Comparison of ENCODE assay signal across 10 cellular contexts in genomic region chr4:163330828-163331628, GRCh38. TPM values are rescaled to one million over a fixed set of nuclear protein-coding genes. Genes with fewer than 3 reads are reported as not detected.
DNase-seq lines count a peak whose midpoint lies in the region; ATAC-seq, FAIRE-seq and TF ChIP-seq lines count a peak whose summit lies in the region.
"Had no signal": no experiment of that assay in that cellular context is flagged by ENCODE, and none has a peak within 500 bp of the region (broad histone marks: within the 10 kb centered on the region; RNA-seq: fewer than 3 reads in every experiment).

No MANE protein-coding gene starts in this region.

- no TSS peak for BruUV-seq in endothelial cell of umbilical vein (replicated peaks; lab: Mats Ljungman, UMichigan)

- TF ChIP-seq CTCF in endothelial cell of umbilical vein (IDR thresholded peaks at IDR 0.05; ENCODE audit: extremely low read depth in 1 of 2, insufficient read depth in 1 of 2, low read depth in 1 of 2, low read length in 2 of 2) = no peak
- no peak for TF ChIP-seq CTCF in nephron (IDR thresholded peaks at IDR 0.05; ENCODE audit: unreplicated experiment in 3 of 3)
- TF ChIP-seq CTCF in transverse colon (IDR thresholded peaks at IDR 0.05) = no peak

- in situ Hi-C loops in transverse colon (cut with MboI; ENCODE audit: low pct_ligation_motif_present in 1 of 4, low pct_unique_long_range_greater_than_20kb in 1 of 4, low sequenced_read_pairs in 3 of 4) = loop anchor here in 3 of 4 donors (10.0 to 25.0 kb wide), 3 partner anchors 216 to 819 kb away; no protein-coding TSS in a partner anchor

- H4K20me1 ChIP-seq in endothelial cell of umbilical vein (replicated peaks; ENCODE audit: control insufficient read depth, extremely low read depth, insufficient read depth, low read length) = no peaks in the 10 kb centered on the region

- H3K9me1 ChIP-seq in endothelial cell of umbilical vein (replicated peaks; ENCODE audit: control insufficient read depth, extremely low read depth, insufficient read depth, low read length) = no peaks in the 10 kb centered on the region

- ATAC-seq in HG03025 (IDR thresholded peaks at IDR 0.05; ENCODE audit: low FRiP score, unreplicated experiment) = no peak
- ATAC-seq in GM19463 (IDR thresholded peaks at IDR 0.05; ENCODE audit: unreplicated experiment) = no peak

- peaks cover 39% of the 10 kb centered on the region for H3K27me3 Mint-ChIP-seq in nephron (ENCODE audit: low read depth)

- H3K27me3 ChIP-seq in endothelial cell of umbilical vein (ENCODE audit: control insufficient read depth in 2 of 2, insufficient read depth in 2 of 2, low read length in 2 of 2) (peaks cover 21 to 29% of the 10 kb centered on the region in 2 experiments), transverse colon (peaks cover 46% of the 10 kb centered on the region)

- no peak for TF ChIP-seq POLR2A in endothelial cell of umbilical vein (IDR thresholded peaks at IDR 0.05; ENCODE audit: low read depth, low read length)
- TF ChIP-seq POLR2A in transverse colon (IDR thresholded peaks at IDR 0.05) = no peak

- TF ChIP-seq EP300 in transverse colon (IDR thresholded peaks at IDR 0.05; ENCODE audit: low read depth) = no peak

- intact Hi-C loops in endothelial cell of umbilical vein (cut with micrococcal nuclease) = no loop called here
- intact Hi-C loops in transverse colon (cut with DNase I; ENCODE audit: low total_unique reads) = loop anchor here (5.0 kb wide), 1 partner anchor 834 kb away; no protein-coding TSS in a partner anchor

- H3K9me3 ChIP-seq in endothelial cell of umbilical vein (replicated peaks; ENCODE audit: control insufficient read depth, insufficient read depth, low read length) = no peaks in the 10 kb centered on the region
- H3K9me3 ChIP-seq in transverse colon = no peaks in the 10 kb centered on the region

- no peaks in the 10 kb centered on the region for H3K79me2 ChIP-seq in endothelial cell of umbilical vein (ENCODE audit: control insufficient read depth, insufficient read depth, low read length)

- peak; percentile 48 for DNase-seq in activated CD8-positive, alpha-beta memory T cell treated with anti-CD3 and anti-CD28 coated beads, Interleukin-2, amount 50 U/mL, for 48 hours
- no peak for DNase-seq in activated CD8-positive, alpha-beta memory T cell treated with anti-CD3 and anti-CD28 coated beads, Interleukin-2, amount 50 U/mL, for 4 hours
- DNase-seq in endothelial cell of umbilical vein (ENCODE audit: low read depth, low spot score) (no peak), transverse colon (peak; percentile 19), NCI-H82 treated with DMSO at 0.1 percent for 48 hours (lab: John Stamatoyannopoulos, UW; ENCODE audit: unreplicated experiment) (no peak)
- DNase-seq: NCI-H2029 treated with DMSO at 0.1 percent for 48 hours had no signal

- H3K9ac ChIP-seq in endothelial cell of umbilical vein (replicated peaks; ENCODE audit: extremely low read depth, insufficient read depth, low read length) = no peak overlapping the region

- no peaks in the 10 kb centered on the region for H3K9me3 Mint-ChIP-seq in nephron

- H3K36me3 ChIP-seq in endothelial cell of umbilical vein (ENCODE audit: control insufficient read depth in 2 of 2, extremely low read depth in 1 of 2, insufficient read depth in 2 of 2, low read length in 2 of 2) (no peaks in the 10 kb centered on the region), transverse colon (no peaks in the 10 kb centered on the region)

- peak overlapping the region; percentile 93 to 97 (median 94) for H3K4me3 Mint-ChIP-seq in nephron

- 30 to 39% methylated on average over 6 to 16 of the region's 16 CpGs for WGBS in transverse colon (ENCODE audit: low coverage in 1 of 2), 2 donors

- H3K4me1 Mint-ChIP-seq in nephron = no peaks in the 10 kb centered on the region

- H3K4me2 ChIP-seq in endothelial cell of umbilical vein (ENCODE audit: insufficient read depth, low read length) = no peak overlapping the region

- POLR2A ChIA-PET in endothelial cell of umbilical vein (lab: Charles Lee) = interaction anchor here (0.6 kb wide), 1 partner anchor 113 kb away, joined by 3 read pairs; no protein-coding TSS in a partner anchor

- peaks cover 6% of the 10 kb centered on the region for H3K4me1 ChIP-seq in endothelial cell of umbilical vein (ENCODE audit: control insufficient read depth, extremely low read depth, insufficient read depth, low read length)
- H3K4me1 ChIP-seq in transverse colon = peaks cover 0 to 14% (median 6%) of the 10 kb centered on the region in 4 donors

- H3K36me3 Mint-ChIP-seq in nephron (ENCODE audit: low read depth) = no peaks in the 10 kb centered on the region

- peak overlapping the region; percentile 56 for H2AFZ ChIP-seq in endothelial cell of umbilical vein (ENCODE audit: low read depth, low read length)

- FAIRE-seq in endothelial cell of umbilical vein (lab: Jason Lieb, UNC) = no peak

- H3K27ac ChIP-seq in endothelial cell of umbilical vein (ENCODE audit: insufficient read depth, low read depth, low read length) (no peak overlapping the region), transverse colon (no peak overlapping the region)

- dilution Hi-C loops in endothelial cell of umbilical vein (cut with MboI; ENCODE audit: extremely low pct_ligation_motif_present, low sequenced_read_pairs) = no loop called here

- no peak overlapping the region for H3K4me3 ChIP-seq in endothelial cell of umbilical vein (replicated peaks in 1 of 3; ENCODE audit: insufficient read depth in 1 of 3, low read depth in 1 of 3, low read length in 3 of 3)
- peak overlapping the region in 3 of 4 donors; percentile 42 to 57 (median 47) for H3K4me3 ChIP-seq in transverse colon

- H3K27ac Mint-ChIP-seq in nephron = no peak overlapping the region

- CTCF ChIA-PET in endothelial cell of umbilical vein (lab: Charles Lee) = interaction anchor here (1.0 to 6.0 kb wide), 8 partner anchors 9 to 834 kb away, joined by 3 to 108 read pairs (median 6); no protein-coding TSS in a partner anchor

TF ChIP-seq in endothelial cell of umbilical vein, 7 proteins besides CTCF, POLR2A, EP300 and RAD21:
- TF ChIP-seq JUN (IDR thresholded peaks at IDR 0.05; ENCODE audit: borderline replicate concordance, insufficient read depth, insufficient read length, low read depth) (no peak), EZH2 (IDR thresholded peaks at IDR 0.05; ENCODE audit: borderline replicate concordance, low read depth, low read length, severe bottlenecking) (no peak), MYC (IDR thresholded peaks at IDR 0.05; ENCODE audit: low read depth, low read length) (no peak), MAX (IDR thresholded peaks at IDR 0.05; ENCODE audit: insufficient read depth, insufficient read length) (no peak), POLR2AphosphoS5 (IDR thresholded peaks at IDR 0.05; ENCODE audit: insufficient read depth, low read depth, low read length) (no peak), FOS (IDR thresholded peaks at IDR 0.05; ENCODE audit: borderline replicate concordance, insufficient read depth, low read length) (no peak), GATA2 (IDR thresholded peaks at IDR 0.05; ENCODE audit: insufficient read depth, insufficient read length, low read depth, low read length) (no peak)

RNA-seq across cellular contexts. Expression of gene NPY1R, which starts 1.4 kb away (rescaled TPM):
- total RNA-seq in endothelial cell of umbilical vein (not detected in 2 replicates), transverse colon (10 to 100 TPM in 2 of 4 donors, 1 to 10 TPM in 1, under 1 TPM in 1; 0.80 to 19.8 (median 13.7) TPM)
- 0.08 and 0.21 TPM in 2 replicates for polyA plus RNA-seq in endothelial cell of umbilical vein
- polyA plus RNA-seq in endothelial cell of umbilical vein (2011; cell fraction: cytosol; rRNA removed) = 0.05 and 0.07 TPM in 2 replicates
- polyA plus RNA-seq in endothelial cell of umbilical vein (2011; cell fraction: nucleus; rRNA removed) = 0.21 and 0.32 TPM in 2 replicates
- 0.29 TPM in 1 of 2 replicates, not detected in the other for polyA plus RNA-seq in endothelial cell of umbilical vein (2012)
- polyA minus RNA-seq in endothelial cell of umbilical vein = 0.42 TPM in 1 of 2 replicates, not detected in the other
- not detected for polyA minus RNA-seq in endothelial cell of umbilical vein (2011; cell fraction: cytosol; rRNA and poly(A)+ RNA removed)
- polyA minus RNA-seq in endothelial cell of umbilical vein (2011; cell fraction: nucleus; rRNA and poly(A)+ RNA removed) = 0.34 TPM in 1 of 2 replicates, not detected in the other
- polyA plus RNA-seq: AG04450 had no signal

RNA-seq across cellular contexts. Expression of gene NPY5R, which starts 12.7 kb away (rescaled TPM):
- total RNA-seq in endothelial cell of umbilical vein (not detected in 2 replicates), transverse colon (under 1 TPM in 2 of 4 donors, not detected in 2; 0.64 to 0.82 TPM)
- not detected in 2 replicates for polyA plus RNA-seq in endothelial cell of umbilical vein
- not detected in 2 replicates for polyA plus RNA-seq in endothelial cell of umbilical vein (2011; cell fraction: cytosol; rRNA removed)
- polyA plus RNA-seq in endothelial cell of umbilical vein (2011; cell fraction: nucleus; rRNA removed) = not detected in 2 replicates
- polyA plus RNA-seq in endothelial cell of umbilical vein (2012) = not detected in 2 replicates
- polyA minus RNA-seq in endothelial cell of umbilical vein = not detected in 2 replicates
- polyA minus RNA-seq in endothelial cell of umbilical vein (2011; cell fraction: cytosol; rRNA and poly(A)+ RNA removed) = not detected
- polyA minus RNA-seq in endothelial cell of umbilical vein (2011; cell fraction: nucleus; rRNA and poly(A)+ RNA removed) = not detected in 2 replicates
- polyA plus RNA-seq: AG04450 had no signal

Comparison
In these comparisons a context has a peak if more than half of its experiments do, and no peak if none do; other contexts are left out.
1. DNase-seq: peak in activated CD8-positive, alpha-beta memory T cell treated with anti-CD3 and anti-CD28 coated beads, Interleukin-2, amount 50 U/mL, for 48 hours (single experiment) and transverse colon (single experiment); none in activated CD8-positive, alpha-beta memory T cell treated with anti-CD3 and anti-CD28 coated beads, Interleukin-2, amount 50 U/mL, for 4 hours (single experiment), endothelial cell of umbilical vein (single experiment) and NCI-H82 treated with DMSO at 0.1 percent for 48 hours (single experiment).
2. H3K4me3 ChIP-seq: peak in transverse colon (3 of 4); none in endothelial cell of umbilical vein (0 of 3).